Comparison of ENCODE assay signal across 7 cellular contexts in the genomic region with DNA sequence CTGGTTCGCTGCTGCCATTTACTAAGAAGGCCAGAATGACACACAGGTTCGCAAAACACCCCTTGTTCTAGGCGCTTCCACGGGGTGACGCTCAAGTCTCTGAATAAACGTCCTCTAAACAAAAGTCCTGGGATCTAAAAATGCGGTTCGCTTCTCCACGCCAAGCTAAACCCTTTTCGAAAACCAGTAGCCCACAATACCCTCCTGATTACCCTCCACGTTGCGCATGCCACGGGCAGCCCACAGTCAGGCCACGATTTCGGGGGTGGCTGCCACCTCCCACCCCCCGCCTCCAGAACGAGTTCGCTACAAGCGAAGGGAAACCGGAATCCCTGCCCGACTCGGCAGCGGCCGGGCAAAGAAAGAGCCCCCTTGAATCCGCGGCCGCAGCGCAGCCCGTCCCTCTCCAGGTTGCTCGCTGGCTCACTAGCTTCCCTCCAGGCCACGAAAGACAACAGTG. TPM values are rescaled to one million over a fixed set of nuclear protein-coding genes. Genes with fewer than 3 reads are reported as not detected.
A peak's percentile ranks its signal among the peaks of the same experiment; 100 is the strongest.
DNase-seq lines count a peak whose midpoint lies in the region; ATAC-seq and TF ChIP-seq lines count a peak whose summit lies in the region.

No MANE protein-coding gene starts in this region.

- no peaks in the 10 kb centered on the region for H3K36me3 ChIP-seq in ovary

- no peak for TF ChIP-seq EP300 in ovary (IDR thresholded peaks at IDR 0.05)

- peak overlapping the region; percentile 54 for H3K4me3 ChIP-seq in ovary

- no peak for TF ChIP-seq POLR2A in GM18505 (IDR thresholded peaks at IDR 0.05; ENCODE audit: borderline replicate concordance, extremely low read depth, insufficient read depth, insufficient read length)
- no peak for TF ChIP-seq POLR2A in ovary (IDR thresholded peaks at IDR 0.05)

- WGBS in ovary, 3 donors: 34 to 46% (median 36%) methylated on average over 31 of the region's 31 CpGs

- H3K27ac ChIP-seq in ovary: peak overlapping the region; percentile 50 to 84

- DNase-seq in NCI-H526 treated with DMSO at 0.1 percent for 48 hours (lab: John Stamatoyannopoulos, UW) (peak; percentile 3), activated gamma-delta T cell (lab: John Stamatoyannopoulos, UW) (peak; percentile 30), foreskin melanocyte (peak; percentile 21), ovary (peak in 2 of 5 donors; percentile 33 to 35), NCI-H510A (lab: John Stamatoyannopoulos, UW) (no peak)

- no peak for TF ChIP-seq CTCF in ovary (IDR thresholded peaks at IDR 0.05)

- no peaks in the 10 kb centered on the region for H3K27me3 ChIP-seq in ovary

- H3K9me3 ChIP-seq in ovary: no peaks in the 10 kb centered on the region

- ATAC-seq in GM18505 (IDR thresholded peaks at IDR 0.05; ENCODE audit: unreplicated experiment) (peak; percentile 17), HG02623 (IDR thresholded peaks at IDR 0.05; ENCODE audit: unreplicated experiment) (peak; percentile 17)

- intact Hi-C loops in ovary (cut with DNase I): no loop called here

- peaks cover 2% of the 10 kb centered on the region for H3K4me1 ChIP-seq in ovary (ENCODE audit: insufficient read depth)

RNA-seq across cellular contexts. Expression of gene RPL39, which starts 0.4 kb away (rescaled TPM):
- total RNA-seq in ovary: 1,000 to 10,000 TPM; 2,907 to 8,735 (median 3,301) TPM
- over 10,000 TPM in 1 of 2 donors, 1,000 to 10,000 TPM in 1; 5,166 to 12,575 TPM for polyA plus RNA-seq in ovary

RNA-seq across cellular contexts. Expression of gene SOWAHD, which starts 32.6 kb away (rescaled TPM):
- total RNA-seq in ovary: 1 to 10 TPM in 1 of 7 donors, under 1 TPM in 4, not detected in 2; 0.25 to 2.3 (median 0.58) TPM
- polyA plus RNA-seq in ovary: under 1 TPM; 0.12 to 0.27 TPM
